Comparison of ENCODE assay signal across 12 cellular contexts in the genomic region with DNA sequence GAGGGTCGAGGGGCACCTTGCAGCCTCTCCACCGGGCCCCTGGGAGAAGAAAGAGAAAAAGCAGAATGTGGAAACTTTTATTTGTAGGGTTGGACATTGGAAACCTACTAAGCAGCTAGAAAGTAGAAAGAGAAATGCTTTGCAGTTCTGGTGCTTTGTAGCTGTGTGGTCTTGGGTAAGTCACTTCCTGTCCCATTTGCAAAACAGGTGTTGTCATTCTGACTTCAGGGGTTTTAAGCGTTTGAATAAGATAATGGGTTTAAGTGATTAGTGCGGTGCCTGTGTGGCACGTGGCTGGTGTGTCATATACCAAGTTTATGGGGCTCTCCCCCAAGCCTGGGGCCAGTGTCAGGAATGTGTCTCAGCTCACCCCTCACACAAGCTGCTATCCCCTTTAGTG. TPM values are rescaled to one million over a fixed set of nuclear protein-coding genes. Genes with fewer than 3 reads are reported as not detected.
A peak's percentile ranks its signal among the peaks of the same experiment; 100 is the strongest.
DNase-seq lines count a peak whose midpoint lies in the region; ATAC-seq and TF ChIP-seq lines count a peak whose summit lies in the region.
"Had no signal": no experiment of that assay in that cellular context is flagged by ENCODE, and none has a peak within 500 bp of the region (broad histone marks: within the 10 kb centered on the region; RNA-seq: fewer than 3 reads in every experiment).

No MANE protein-coding gene starts in this region.

- ATAC-seq in HG02973 (IDR thresholded peaks at IDR 0.05; ENCODE audit: unreplicated experiment) (peak; percentile 48), HG02852 (IDR thresholded peaks at IDR 0.05; ENCODE audit: unreplicated experiment) (no peak)
- ATAC-seq in activated naive CD8-positive, alpha-beta T cell treated with anti-CD3 and anti-CD28 coated beads, Interleukin-2, amount 50 U/mL, for 24 hours: peak; percentile 71

- peak overlapping the region in 7 of 8 donors; percentile 64 to 92 (median 83) for H3K27ac ChIP-seq in spleen

- H3K4me3 Mint-ChIP-seq in activated naive CD8-positive, alpha-beta T cell treated with anti-CD3 and anti-CD28 coated beads, Interleukin-2, amount 50 U/mL, for 24 hours: no peak overlapping the region
- H3K4me3 Mint-ChIP-seq in HFFc6: no peak overlapping the region

- H3K4me1 Mint-ChIP-seq in activated naive CD8-positive, alpha-beta T cell treated with anti-CD3 and anti-CD28 coated beads, Interleukin-2, amount 50 U/mL, for 24 hours: peaks cover 14% of the 10 kb centered on the region
- H3K4me1 Mint-ChIP-seq in HFFc6 (ENCODE audit: low read depth): peaks cover 24% of the 10 kb centered on the region

- H3K36me3 Mint-ChIP-seq in activated naive CD8-positive, alpha-beta T cell treated with anti-CD3 and anti-CD28 coated beads, Interleukin-2, amount 50 U/mL, for 24 hours (ENCODE audit: low read depth): no peaks in the 10 kb centered on the region
- H3K36me3 Mint-ChIP-seq in HFFc6 (ENCODE audit: low read depth): no peaks in the 10 kb centered on the region

- DNase-seq in activated naive CD4-positive, alpha-beta T cell treated with Interleukin-2 at 50 U/mL for 16 hours: peak; percentile 22
- no peak for DNase-seq in activated naive CD4-positive, alpha-beta T cell (lab: John Stamatoyannopoulos, UW)
- no peak for DNase-seq in activated naive CD8-positive, alpha-beta T cell treated with anti-CD3 and anti-CD28 coated beads, Interleukin-2, amount 50 U/mL, for 24 hours
- no peak for DNase-seq in spleen
- DNase-seq in cerebellar cortex (ENCODE audit: low spot score): no peak
- DNase-seq in HFFc6: no peak
- DNase-seq: AML-193, hippocampal formation, NCI-H2081 treated with DMSO at 0.1 percent for 48 hours had no signal

- H3K27me3 Mint-ChIP-seq in activated naive CD8-positive, alpha-beta T cell treated with anti-CD3 and anti-CD28 coated beads, Interleukin-2, amount 50 U/mL, for 24 hours: peaks cover 67% of the 10 kb centered on the region
- peaks cover 25% of the 10 kb centered on the region for H3K27me3 Mint-ChIP-seq in HFFc6 (ENCODE audit: insufficient read depth)

- peaks cover 8 to 56% (median 20%) of the 10 kb centered on the region in 6 donors for H3K4me1 ChIP-seq in spleen

- H3K27ac Mint-ChIP-seq in activated naive CD8-positive, alpha-beta T cell treated with anti-CD3 and anti-CD28 coated beads, Interleukin-2, amount 50 U/mL, for 24 hours: no peak overlapping the region
- no peak overlapping the region for H3K27ac Mint-ChIP-seq in HFFc6

- H3K36me3 ChIP-seq in spleen: peaks cover 0 to 6% (median 0%) of the 10 kb centered on the region in 6 donors

- no peaks in the 10 kb centered on the region for H3K9me3 Mint-ChIP-seq in activated naive CD8-positive, alpha-beta T cell treated with anti-CD3 and anti-CD28 coated beads, Interleukin-2, amount 50 U/mL, for 24 hours
- H3K9me3 Mint-ChIP-seq in HFFc6: no peaks in the 10 kb centered on the region

- no peak for TF ChIP-seq POLR2A in spleen (IDR thresholded peaks at IDR 0.05)

- TF ChIP-seq CTCF in spleen (IDR thresholded peaks at IDR 0.05 in 8 of 11, conservative IDR thresholded peaks at IDR 0.05 in 3 of 11) (no peak), HFFc6 (IDR thresholded peaks at IDR 0.05) (no peak)

- H3K27me3 ChIP-seq in spleen (replicated peaks in 1 of 7): peaks cover 6 to 97% (median 51%) of the 10 kb centered on the region in 7 donors

- 21 to 36% (median 26%) methylated on average over 5 of the region's 5 CpGs for WGBS in spleen, 5 donors

- H3K9me3 ChIP-seq in spleen: no peaks in the 10 kb centered on the region

- H3K4me3 ChIP-seq in spleen: peak overlapping the region in 4 of 8 donors; percentile 39 to 63 (median 46)

- intact Hi-C loops in spleen (cut with DNase I; ENCODE audit: low total_unique reads): no loop called here

RNA-seq across cellular contexts. Expression of gene CA4, which starts 1.6 kb away (rescaled TPM):
- 10 to 100 TPM in 4 of 7 donors, 1 to 10 TPM in 3; 7.2 to 19.3 (median 13.3) TPM for total RNA-seq in spleen
- 1 to 10 TPM; 1.7 to 7.0 (median 5.4) TPM for polyA plus RNA-seq in spleen
- not detected for total RNA-seq in HFFc6 (2021; fragmentation: NEBNext Ultra II Directional; extraction: Animal tissue kit (Norgen Biotek cat#: 25700))
- total RNA-seq: T-helper 2 cell treated with Interferon-gamma antibody and Interleukin-4, amounts not matched to agents 100 ng/mL and 5 ng/mL, for 36 hours had no signal

Comparison
In these comparisons a context has a peak if more than half of its experiments do, and no peak if none do; other contexts are left out.
1. RNA of gene CA4, which starts 1.6 kb away (total RNA-seq): 7.2 to 19.3 TPM in spleen; not detected in HFFc6; every median in the first group is over 4 times any median in the second.